In genomic region chr9:6938447-6938846, GRCh38 we compare ENCODE assay signal across 14 cellular contexts.
DNase-seq lines count a peak whose midpoint lies in the region; ATAC-seq and TF ChIP-seq lines count a peak whose summit lies in the region.
"Had no signal": no experiment of that assay in that cellular context is flagged by ENCODE, and none has a peak within 500 bp of the region (broad histone marks: within the 10 kb centered on the region; RNA-seq: fewer than 3 reads in every experiment).

No MANE protein-coding gene starts in this region.

- H3K4me1 ChIP-seq in skeletal muscle satellite cell (ENCODE audit: control insufficient read depth, insufficient read depth, low read length), result peaks cover 18% of the 10 kb centered on the region

- H3K4me3 ChIP-seq in fibroblast of villous mesenchyme (ENCODE audit: low read depth, low read length), result peak overlapping the region; percentile 10
- H3K4me3 ChIP-seq in skeletal muscle satellite cell (ENCODE audit: low read length), result no peak overlapping the region

- H3K9me3 ChIP-seq in skeletal muscle satellite cell (replicated peaks; ENCODE audit: low read length), result no peaks in the 10 kb centered on the region

- H3K9ac ChIP-seq in skeletal muscle satellite cell (ENCODE audit: low read depth, low read length), result no peak overlapping the region

- ATAC-seq in GM21447 (IDR thresholded peaks at IDR 0.05; ENCODE audit: unreplicated experiment), result no peak
- ATAC-seq: left lobe of liver had no signal

- H3K27me3 ChIP-seq in skeletal muscle satellite cell (ENCODE audit: control insufficient read depth, insufficient read depth, low read length), result no peaks in the 10 kb centered on the region

- in situ Hi-C loops in SK-MEL-5 (cut with HindIII; ENCODE audit: low pct_unique_long_range_greater_than_20kb, low sequenced_read_pairs), result no loop called here

- TF ChIP-seq CTCF in fibroblast of villous mesenchyme (IDR thresholded peaks at IDR 0.05; ENCODE audit: insufficient read depth, low read depth, low read length), result no peak

- peak overlapping the region; percentile 59 for H3K4me2 ChIP-seq in skeletal muscle satellite cell (ENCODE audit: low read length)

- DNase-seq in NCI-H2107 treated with DMSO at 0.1 percent for 48 hours (lab: John Stamatoyannopoulos, UW; ENCODE audit: unreplicated experiment) (peak; percentile 61), NCI-H2107 (lab: John Stamatoyannopoulos, UW) (no peak), SK-MEL-5 (ENCODE audit: low read depth, low spot score) (peak; percentile 79), fibroblast of villous mesenchyme (ENCODE audit: low read depth) (peak; percentile 98), SKM-1 treated with dmso at 0.1 percent for 144 hours (lab: John Stamatoyannopoulos, UW; ENCODE audit: unreplicated experiment) (no peak), NCI-H2196 treated with DMSO at 0.1 percent for 48 hours (lab: John Stamatoyannopoulos, UW; ENCODE audit: unreplicated experiment) (no peak)
- DNase-seq: 8988T; activated T-cell treated with anti-CD3 and anti-CD28 coated beads, Interleukin-2, amount 50 U/mL, for 48 hours; NCI-H146; right cardiac atrium; T-helper 1 cell had no signal

- no peaks in the 10 kb centered on the region for H3K36me3 ChIP-seq in skeletal muscle satellite cell (ENCODE audit: insufficient read depth, low read length)

Comparison
In these comparisons a context has a peak if more than half of its experiments do, and no peak if none do; other contexts are left out.
1. DNase-seq: peak in NCI-H2107 treated with DMSO at 0.1 percent for 48 hours (single experiment), SK-MEL-5 (single experiment) and fibroblast of villous mesenchyme (single experiment); none in NCI-H2107 (single experiment), SKM-1 treated with dmso at 0.1 percent for 144 hours (single experiment) and NCI-H2196 treated with DMSO at 0.1 percent for 48 hours (single experiment).